In genomic region chr1:110962892-110963665, GRCh38 we compare ENCODE assay signal across 1 cellular context.
TF ChIP-seq lines count a peak whose summit lies in the region.

No MANE protein-coding gene starts in this region.

TF ChIP-seq in HepG2, 621 proteins besides CTCF, POLR2A, EP300 and RAD21 (continued from another document and continues in another):
- no peak for TF ChIP-seq TIGD3 (CRISPR knock-in tag; IDR thresholded peaks at IDR 0.05; ENCODE audit: borderline replicate concordance)
- TF ChIP-seq AGO2 (optimal IDR thresholded peaks at IDR 0.05; ENCODE audit: low read depth, low read length): no peak
- TF ChIP-seq NR1H2 (CRISPR knock-in tag; IDR thresholded peaks at IDR 0.05; ENCODE audit: borderline replicate concordance, low read depth): no peak
- TF ChIP-seq MLX (CRISPR knock-in tag; IDR thresholded peaks at IDR 0.05): no peak
- TF ChIP-seq NRL (CRISPR knock-in tag; IDR thresholded peaks at IDR 0.05; ENCODE audit: borderline replicate concordance): no peak
- no peak for TF ChIP-seq ZBTB49 (CRISPR knock-in tag; IDR thresholded peaks at IDR 0.05; ENCODE audit: borderline replicate concordance)
- no peak for TF ChIP-seq ZNF251 (CRISPR knock-in tag; IDR thresholded peaks at IDR 0.05)
- TF ChIP-seq ZNF709 (CRISPR knock-in tag; IDR thresholded peaks at IDR 0.05): no peak; the same call in 1 of the 2 replicates
- no peak for TF ChIP-seq NFIC (IDR thresholded peaks at IDR 0.05; ENCODE audit: low read length)
- no peak for TF ChIP-seq SIN3B (IDR thresholded peaks at IDR 0.05; ENCODE audit: low read length)
- no peak for TF ChIP-seq ZFP36L2 (CRISPR knock-in tag; IDR thresholded peaks at IDR 0.05)
- no peak for TF ChIP-seq NR2F6 (IDR thresholded peaks at IDR 0.05)
- no peak for TF ChIP-seq NR2F6 (CRISPR knock-in tag; IDR thresholded peaks at IDR 0.05)
- TF ChIP-seq NFATC3 (CRISPR knock-in tag; IDR thresholded peaks at IDR 0.05): no peak
- TF ChIP-seq GZF1 (CRISPR knock-in tag; IDR thresholded peaks at IDR 0.05): no peak
- TF ChIP-seq ZNF841 (CRISPR knock-in tag; IDR thresholded peaks at IDR 0.05; ENCODE audit: borderline replicate concordance): no peak
- TF ChIP-seq ZFP82 (CRISPR knock-in tag; IDR thresholded peaks at IDR 0.05; ENCODE audit: borderline replicate concordance): peak; percentile 25; the same call in 1 of the 2 replicates
- TF ChIP-seq ZSCAN31 (CRISPR knock-in tag; IDR thresholded peaks at IDR 0.05; ENCODE audit: low read depth): 0 out of 2 replicates have a peak, but pooled peaks have one; percentile 57
- TF ChIP-seq ZNF574 (CRISPR knock-in tag; IDR thresholded peaks at IDR 0.05): no peak
- no peak for TF ChIP-seq ZNF773 (CRISPR knock-in tag; IDR thresholded peaks at IDR 0.05; ENCODE audit: borderline replicate concordance)
- TF ChIP-seq TP53 (CRISPR knock-in tag; conservative IDR thresholded peaks at IDR 0.05): 0 out of 2 replicates have a peak, but pooled peaks have one; percentile 20
- no peak; the same call in 1 of the 2 replicates for TF ChIP-seq TBX2 (CRISPR knock-in tag; IDR thresholded peaks at IDR 0.05; ENCODE audit: borderline replicate concordance)
- no peak for TF ChIP-seq ATAD3A (CRISPR knock-in tag; IDR thresholded peaks at IDR 0.05)
- TF ChIP-seq U2AF1 (optimal IDR thresholded peaks at IDR 0.05; ENCODE audit: low read depth, low read length): no peak
- TF ChIP-seq DRAP1 (CRISPR knock-in tag; IDR thresholded peaks at IDR 0.05): no peak
- 0 out of 2 replicates have a peak, but pooled peaks have one; percentile 26 for TF ChIP-seq SP5 (CRISPR knock-in tag; IDR thresholded peaks at IDR 0.05; ENCODE audit: borderline replicate concordance, low read depth)
- TF ChIP-seq ZNF280D (CRISPR knock-in tag; IDR thresholded peaks at IDR 0.05): peak; percentile 92; the same call in 1 of the 2 replicates
- no peak for TF ChIP-seq MED13 (CRISPR knock-in tag; IDR thresholded peaks at IDR 0.05)
- no peak for TF ChIP-seq ZNF30 (CRISPR knock-in tag; IDR thresholded peaks at IDR 0.05)
- TF ChIP-seq HMG20A (CRISPR knock-in tag; IDR thresholded peaks at IDR 0.05; ENCODE audit: borderline replicate concordance): no peak
- TF ChIP-seq ZNF34 (CRISPR knock-in tag; IDR thresholded peaks at IDR 0.05; ENCODE audit: borderline replicate concordance): no peak
- peak; percentile 83 for TF ChIP-seq AKNA (CRISPR knock-in tag; IDR thresholded peaks at IDR 0.05; ENCODE audit: borderline replicate concordance)
- no peak for TF ChIP-seq ZNF792 (CRISPR knock-in tag; IDR thresholded peaks at IDR 0.05)
- 0 out of 2 replicates have a peak, but pooled peaks have one; percentile 56 for TF ChIP-seq ZNF468 (CRISPR knock-in tag; IDR thresholded peaks at IDR 0.05)
- TF ChIP-seq ZSCAN20 (CRISPR knock-in tag; IDR thresholded peaks at IDR 0.05; ENCODE audit: borderline replicate concordance): peak; percentile 43; the same call in 1 of the 2 replicates
- no peak for TF ChIP-seq REST (IDR thresholded peaks at IDR 0.05; ENCODE audit: borderline replicate concordance in 1 of 2, low read depth in 1 of 2, low read length in 2 of 2)
- TF ChIP-seq KAT7 (CRISPR knock-in tag; IDR thresholded peaks at IDR 0.05; ENCODE audit: borderline replicate concordance): 0 out of 2 replicates have a peak, but pooled peaks have one; percentile 10
- 0 out of 2 replicates have a peak, but pooled peaks have one; percentile 20 for TF ChIP-seq BRCA1 (CRISPR knock-in tag; IDR thresholded peaks at IDR 0.05)
- 0 out of 2 replicates have a peak, but pooled peaks have one; percentile 78 for TF ChIP-seq SNAI1 (CRISPR knock-in tag; IDR thresholded peaks at IDR 0.05; ENCODE audit: borderline replicate concordance)
- TF ChIP-seq FOXA1 (IDR thresholded peaks at IDR 0.05): no peak
- TF ChIP-seq FOXA1 (CRISPR knock-in tag; IDR thresholded peaks at IDR 0.05): no peak
- no peak for TF ChIP-seq ZSCAN25 (CRISPR knock-in tag; IDR thresholded peaks at IDR 0.05)
- TF ChIP-seq ZC3H13 (CRISPR knock-in tag; IDR thresholded peaks at IDR 0.05): no peak; the same call in 1 of the 2 replicates
- no peak; the same call in 1 of the 2 replicates for TF ChIP-seq MXD1 (CRISPR knock-in tag; IDR thresholded peaks at IDR 0.05)
